10 cellular contexts compared by ENCODE assay signal in the genomic region with DNA sequence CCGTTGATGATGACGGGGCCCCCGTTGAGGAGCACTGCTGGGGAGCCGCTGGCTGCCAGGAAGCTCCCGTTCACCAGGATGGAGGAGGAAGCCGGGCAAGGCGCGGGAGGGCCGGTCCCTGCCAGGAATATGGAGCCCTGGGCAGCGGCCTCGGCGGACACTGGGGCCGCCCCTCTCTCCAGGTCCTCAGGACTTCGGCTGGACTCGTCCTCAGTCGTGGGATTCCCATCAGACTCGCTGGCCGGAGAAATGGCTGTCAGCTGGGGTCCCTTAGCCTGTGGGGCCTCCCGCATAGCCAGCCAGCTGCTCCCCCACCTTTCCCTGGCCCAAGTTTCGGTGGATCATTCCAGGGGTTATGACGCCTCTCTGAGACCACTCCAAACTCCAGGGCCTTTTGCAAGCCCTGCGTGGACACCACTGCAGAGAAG. TPM values are rescaled to one million over a fixed set of nuclear protein-coding genes. Genes with fewer than 3 reads are reported as not detected.
DNase-seq lines count a peak whose midpoint lies in the region; ATAC-seq and TF ChIP-seq lines count a peak whose summit lies in the region.
"Had no signal": no experiment of that assay in that cellular context is flagged by ENCODE, and none has a peak within 500 bp of the region (broad histone marks: within the 10 kb centered on the region; RNA-seq: fewer than 3 reads in every experiment).

No MANE protein-coding gene starts in this region.

- H3K4me2 ChIP-seq in osteoblast (ENCODE audit: insufficient read depth, low read length) = peak overlapping the region; percentile 96

- TF ChIP-seq POLR2A in gastroesophageal sphincter (IDR thresholded peaks at IDR 0.05) = no peak

- no peak for DNase-seq in BJ (ENCODE audit: low read depth)
- no peak for DNase-seq in SK-N-MC (ENCODE audit: low read depth, low spot score)
- peak; percentile 94 for DNase-seq in osteoblast (ENCODE audit: insufficient read length, low spot score, missing footprints)
- no peak for DNase-seq in GM19240 (ENCODE audit: insufficient read length, low spot score)
- DNase-seq in DMS53 (lab: John Stamatoyannopoulos, UW) = no peak
- DNase-seq in activated naive CD4-positive, alpha-beta T cell treated with anti-CD3 and anti-CD28 coated beads for 36 hours = no peak
- no peak for DNase-seq in NOMO-1 treated with DMSO at 0.1 percent for 48 hours (lab: John Stamatoyannopoulos, UW; ENCODE audit: unreplicated experiment)
- DNase-seq: activated CD4-positive, alpha-beta T cell treated with anti-CD3 and anti-CD28 coated beads, Interleukin-2, amount 50 U/mL, for 1 hour; occipital lobe had no signal

- peaks cover 10% of the 10 kb centered on the region for H3K4me1 Mint-ChIP-seq in activated naive CD4-positive, alpha-beta T cell treated with anti-CD3 and anti-CD28 coated beads for 36 hours (ENCODE audit: low read depth)

- peak overlapping the region; percentile 75 for H2AFZ ChIP-seq in osteoblast (ENCODE audit: low read length)

- H3K27ac ChIP-seq in SK-N-MC = no peak overlapping the region
- peak overlapping the region; percentile 86 to 99 (median 98) for H3K27ac ChIP-seq in gastroesophageal sphincter
- peak overlapping the region; percentile 79 for H3K27ac ChIP-seq in osteoblast (ENCODE audit: low read depth, low read length)

- WGBS in gastroesophageal sphincter (ENCODE audit: low coverage in 1 of 2), 2 donors = no CpG with 5 or more reads among the region's 22 CpGs

- no peaks in the 10 kb centered on the region for H3K36me3 Mint-ChIP-seq in activated naive CD4-positive, alpha-beta T cell treated with anti-CD3 and anti-CD28 coated beads for 36 hours (ENCODE audit: low read depth)

- peaks cover 23% of the 10 kb centered on the region for H3K27me3 Mint-ChIP-seq in activated naive CD4-positive, alpha-beta T cell treated with anti-CD3 and anti-CD28 coated beads for 36 hours (ENCODE audit: low read depth)

- H3K9me3 ChIP-seq in SK-N-MC (ENCODE audit: low read depth, low read length) (no peaks in the 10 kb centered on the region), gastroesophageal sphincter (no peaks in the 10 kb centered on the region), osteoblast (ENCODE audit: low read depth, low read length) (no peaks in the 10 kb centered on the region)

- peak overlapping the region; percentile 95 for H3K9ac ChIP-seq in SK-N-MC (ENCODE audit: insufficient read length)

- H3K4me3 ChIP-seq in BJ (ENCODE audit: low read depth, low read length) (peak overlapping the region; percentile 92), SK-N-MC (peak overlapping the region; percentile 100), gastroesophageal sphincter (peak overlapping the region; percentile 65 to 93), osteoblast (ENCODE audit: insufficient read depth, low read length) (peak overlapping the region; percentile 76)

- H3K4me3 Mint-ChIP-seq in activated naive CD4-positive, alpha-beta T cell treated with anti-CD3 and anti-CD28 coated beads for 36 hours = no peak overlapping the region

- H3K27me3 ChIP-seq in BJ (ENCODE audit: control insufficient read depth, insufficient read depth, low read length) (no peaks in the 10 kb centered on the region), gastroesophageal sphincter (no peaks in the 10 kb centered on the region), osteoblast (ENCODE audit: insufficient read depth, low read length) (no peaks in the 10 kb centered on the region)

- no peak for TF ChIP-seq EP300 in gastroesophageal sphincter (IDR thresholded peaks at IDR 0.05)

- no peak for ATAC-seq in gastroesophageal sphincter

- H3K36me3 ChIP-seq in BJ (ENCODE audit: control insufficient read depth, insufficient read depth, low read length) = peaks cover 13% of the 10 kb centered on the region
- no peaks in the 10 kb centered on the region for H3K36me3 ChIP-seq in SK-N-MC (ENCODE audit: insufficient read depth, low read length)
- H3K36me3 ChIP-seq in gastroesophageal sphincter = peaks cover 0 to 7% of the 10 kb centered on the region in 2 donors
- peaks cover 8% of the 10 kb centered on the region for H3K36me3 ChIP-seq in osteoblast (ENCODE audit: insufficient read depth, low read length)

- CTCF ChIA-PET in BJ (lab: Yijun Ruan, JAX) = interaction anchor here (0.7 to 7.7 kb wide), 8 partner anchors 10 to 89 kb away, joined by 3 to 154 read pairs (median 6); a partner anchor contains a TSS
- CTCF ChIA-PET in activated naive CD4-positive, alpha-beta T cell treated with anti-CD3 and anti-CD28 coated beads for 36 hours (lab: Charles Lee) = no interaction called here

- no peak overlapping the region for H3K27ac Mint-ChIP-seq in activated naive CD4-positive, alpha-beta T cell treated with anti-CD3 and anti-CD28 coated beads for 36 hours

- TF ChIP-seq CTCF in BJ (IDR thresholded peaks at IDR 0.05; ENCODE audit: insufficient read depth, low read depth, low read length) (no peak), gastroesophageal sphincter (IDR thresholded peaks at IDR 0.05) (no peak), osteoblast (IDR thresholded peaks at IDR 0.05; ENCODE audit: extremely low read depth, low read depth, low read length) (no peak)

- H3K4me1 ChIP-seq in gastroesophageal sphincter (peaks cover 3 to 72% (median 42%) of the 10 kb centered on the region in 3 donors), osteoblast (ENCODE audit: insufficient read depth, low read length) (peaks cover 23% of the 10 kb centered on the region)

- intact Hi-C loops in activated naive CD4-positive, alpha-beta T cell treated with anti-CD3 and anti-CD28 coated beads for 36 hours (cut with micrococcal nuclease) = no loop called here

- peaks cover 10% of the 10 kb centered on the region for H4K20me1 ChIP-seq in osteoblast (ENCODE audit: insufficient read depth, low read length)

- POLR2A ChIA-PET in BJ (lab: Charles Lee) = interaction anchor here (0.6 to 0.7 kb wide), 2 partner anchors 27 to 43 kb away, joined by 3 to 4 read pairs; no protein-coding TSS in a partner anchor

- no peaks in the 10 kb centered on the region for H3K9me3 Mint-ChIP-seq in activated naive CD4-positive, alpha-beta T cell treated with anti-CD3 and anti-CD28 coated beads for 36 hours

- peaks cover 8% of the 10 kb centered on the region for H3K79me2 ChIP-seq in osteoblast (ENCODE audit: insufficient read depth, low read length)

RNA-seq across cellular contexts. Expression of a gene that starts 2.1 kb away (rescaled TPM):
- 6.6 and 12.5 TPM in 2 replicates for polyA plus RNA-seq in BJ (2011; rRNA removed)
- 7.2 and 8.6 TPM in 2 replicates for polyA minus RNA-seq in BJ (2011; rRNA and poly(A)+ RNA removed)
- total RNA-seq in gastroesophageal sphincter (10 to 100 TPM; 13.2 to 33.1 (median 23.7) TPM), osteoblast (11.6 and 11.8 TPM in 2 replicates)
- total RNA-seq in activated naive CD4-positive, alpha-beta T cell treated with anti-CD3 and anti-CD28 coated beads for 36 hours = 1 to 10 TPM; 1.8 to 2.2 TPM

RNA-seq across cellular contexts. Expression of a gene that starts 15.4 kb away (rescaled TPM):
- 86.2 and 131 TPM in 2 replicates for polyA plus RNA-seq in BJ (2011; rRNA removed)
- 40.2 and 46.7 TPM in 2 replicates for polyA minus RNA-seq in BJ (2011; rRNA and poly(A)+ RNA removed)
- total RNA-seq in gastroesophageal sphincter (100 to 1,000 TPM; 223 to 464 (median 330) TPM), osteoblast (26.8 and 30.4 TPM in 2 replicates)
- 1 to 10 TPM; 6.1 TPM for total RNA-seq in activated naive CD4-positive, alpha-beta T cell treated with anti-CD3 and anti-CD28 coated beads for 36 hours

RNA-seq across cellular contexts. Expression of a gene that starts 25.7 kb away (rescaled TPM):
- polyA plus RNA-seq in BJ (2011; rRNA removed) = 20.3 and 28.6 TPM in 2 replicates
- 20.5 and 26.2 TPM in 2 replicates for polyA minus RNA-seq in BJ (2011; rRNA and poly(A)+ RNA removed)
- total RNA-seq in gastroesophageal sphincter (10 to 100 TPM; 41.5 to 75.5 (median 59.4) TPM), osteoblast (48.5 and 49.2 TPM in 2 replicates)
- total RNA-seq in activated naive CD4-positive, alpha-beta T cell treated with anti-CD3 and anti-CD28 coated beads for 36 hours = 10 to 100 TPM; 28.6 to 29.1 TPM

RNA-seq across cellular contexts. Expression of a gene that starts 33.7 kb away (rescaled TPM):
- not detected in 2 replicates for polyA plus RNA-seq in BJ (2011; rRNA removed)
- not detected in 2 replicates for polyA minus RNA-seq in BJ (2011; rRNA and poly(A)+ RNA removed)
- total RNA-seq in gastroesophageal sphincter (not detected), osteoblast (not detected in 2 replicates)
- total RNA-seq in activated naive CD4-positive, alpha-beta T cell treated with anti-CD3 and anti-CD28 coated beads for 36 hours = not detected
- total RNA-seq: occipital lobe had no signal

RNA-seq across cellular contexts. Expression of a gene that starts 36.2 kb away (rescaled TPM):
- polyA plus RNA-seq in BJ (2011; rRNA removed) = 2.0 and 2.3 TPM in 2 replicates
- polyA minus RNA-seq in BJ (2011; rRNA and poly(A)+ RNA removed) = 1.0 and 2.4 TPM in 2 replicates
- total RNA-seq in gastroesophageal sphincter = 10 to 100 TPM; 12.1 to 20.5 (median 14.9) TPM
- 8.0 and 9.0 TPM in 2 replicates for total RNA-seq in osteoblast
- total RNA-seq in activated naive CD4-positive, alpha-beta T cell treated with anti-CD3 and anti-CD28 coated beads for 36 hours = 10 to 100 TPM; 21.8 to 23.2 TPM
